Comparison of ENCODE assay signal across 10 cellular contexts in genomic region chr6:125793863-125794262, GRCh38. TPM values are rescaled to one million over a fixed set of nuclear protein-coding genes. Genes with fewer than 3 reads are reported as not detected.
A peak's percentile ranks its signal among the peaks of the same experiment; 100 is the strongest.
DNase-seq lines count a peak whose midpoint lies in the region; ATAC-seq, FAIRE-seq and TF ChIP-seq lines count a peak whose summit lies in the region.
"Had no signal": no experiment of that assay in that cellular context is flagged by ENCODE, and none has a peak within 500 bp of the region (broad histone marks: within the 10 kb centered on the region; RNA-seq: fewer than 3 reads in every experiment).

No MANE protein-coding gene starts in this region.

- ATAC-seq in activated T-cell treated with anti-CD3 and anti-CD28 coated beads, Interleukin-2, amount 50 U/mL, for 4 hours: peak; percentile 28 to 32
- no peak for ATAC-seq in SK-N-SH treated with all-trans-retinoic acid at 6 μM for 48 hours

- H3K27me3 ChIP-seq in esophagus muscularis mucosa: no peaks in the 10 kb centered on the region

- H3K4me1 Mint-ChIP-seq in activated T-cell treated with anti-CD3 and anti-CD28 coated beads, Interleukin-2, amount 50 U/mL, for 4 hours (ENCODE audit: low read depth): peaks cover 66% of the 10 kb centered on the region

- peaks cover 13 to 48% (median 30%) of the 10 kb centered on the region in 4 donors for H3K4me1 ChIP-seq in esophagus muscularis mucosa

- WGBS in esophagus muscularis mucosa: 61% methylated on average over 3 of the region's 3 CpGs

- H3K9me3 Mint-ChIP-seq in activated T-cell treated with anti-CD3 and anti-CD28 coated beads, Interleukin-2, amount 50 U/mL, for 4 hours: no peaks in the 10 kb centered on the region

- peaks cover 0 to under 1% (median 0%) of the 10 kb centered on the region in 4 donors for H3K36me3 ChIP-seq in esophagus muscularis mucosa

- H3K9me3 ChIP-seq in esophagus muscularis mucosa: no peaks in the 10 kb centered on the region

- peaks cover 10% of the 10 kb centered on the region for H3K36me3 Mint-ChIP-seq in activated T-cell treated with anti-CD3 and anti-CD28 coated beads, Interleukin-2, amount 50 U/mL, for 4 hours (ENCODE audit: insufficient read depth)

- FAIRE-seq in GM12891 (lab: Jason Lieb, UNC): no peak
- FAIRE-seq: keratinocyte had no signal

- no peak for TF ChIP-seq CTCF in esophagus muscularis mucosa (IDR thresholded peaks at IDR 0.05)

- H3K27ac ChIP-seq in esophagus muscularis mucosa (replicated peaks in 1 of 4) (peak overlapping the region in 3 of 4 donors; percentile 36 to 96 (median 37)), temporal lobe (ENCODE audit: low read depth, low read length) (peak overlapping the region; percentile 39)

- no peaks in the 10 kb centered on the region for H3K27me3 Mint-ChIP-seq in activated T-cell treated with anti-CD3 and anti-CD28 coated beads, Interleukin-2, amount 50 U/mL, for 4 hours (ENCODE audit: low read depth)

- no peak for TF ChIP-seq EP300 in esophagus muscularis mucosa (IDR thresholded peaks at IDR 0.05)

- TF ChIP-seq POLR2A in esophagus muscularis mucosa (IDR thresholded peaks at IDR 0.05; ENCODE audit: low read depth): no peak
- TF ChIP-seq POLR2A in GM12891 (IDR thresholded peaks at IDR 0.05; ENCODE audit: low read depth, low read length): no peak

- intact Hi-C loops in esophagus muscularis mucosa (cut with DNase I): no loop called here

- H3K4me3 Mint-ChIP-seq in activated T-cell treated with anti-CD3 and anti-CD28 coated beads, Interleukin-2, amount 50 U/mL, for 4 hours: peak overlapping the region; percentile 24

- DNase-seq in activated T-cell treated with anti-CD3 and anti-CD28 coated beads, Interleukin-2, amount 50 U/mL, for 4 hours: peak; percentile 13
- DNase-seq in activated T-cell treated with anti-CD3 and anti-CD28 coated beads, Interleukin-2, amount 50 U/mL, for 48 hours: no peak
- no peak for DNase-seq in esophagus muscularis mucosa (ENCODE audit: extremely low spot score)
- DNase-seq in GM12891 (ENCODE audit: insufficient read length, low spot score): no peak
- DNase-seq in effector CD8-positive, alpha-beta T cell (lab: John Stamatoyannopoulos, UW): no peak
- no peak for DNase-seq in stimulated activated naive CD4-positive, alpha-beta T cell treated with Interleukin-2 at 50 U/mL for 16 hours (lab: John Stamatoyannopoulos, UW)
- DNase-seq: NCI-H1417 treated with DMSO at 0.1 percent for 48 hours had no signal

- peak overlapping the region in 2 of 4 donors; percentile 0 to 13 for H3K4me3 ChIP-seq in esophagus muscularis mucosa

TF ChIP-seq in SK-N-SH treated with all-trans-retinoic acid at 6 μM for 48 hours, 23 proteins besides CTCF, POLR2A, EP300 and RAD21:
- TF ChIP-seq RARB (CRISPR knock-in tag; IDR thresholded peaks at IDR 0.05) (no peak), CREB5 (CRISPR knock-in tag; IDR thresholded peaks at IDR 0.05; ENCODE audit: low read depth) (0 out of 2 replicates have a peak, but pooled peaks have one; percentile 53)

TF ChIP-seq in GM12891, 5 proteins besides CTCF, POLR2A, EP300 and RAD21:
- no peak for TF ChIP-seq SPI1 (IDR thresholded peaks at IDR 0.05; ENCODE audit: low read depth, low read length)
- no peak for TF ChIP-seq TAF1 (IDR thresholded peaks at IDR 0.05; ENCODE audit: low read depth, low read length)
- no peak for TF ChIP-seq POU2F2 (IDR thresholded peaks at IDR 0.05; ENCODE audit: low read depth, low read length)
- TF ChIP-seq PAX5 (IDR thresholded peaks at IDR 0.05; ENCODE audit: insufficient read depth, low read length, severe bottlenecking): no peak
- no peak for TF ChIP-seq POLR2AphosphoS5 (IDR thresholded peaks at IDR 0.05; ENCODE audit: low read depth, low read length)

RNA-seq across cellular contexts. Expression of gene NCOA7, which starts 3.1 kb away (rescaled TPM):
- 10 to 100 TPM; 47.8 to 58.8 (median 57.8) TPM for total RNA-seq in activated T-cell treated with anti-CD3 and anti-CD28 coated beads, Interleukin-2, amount 50 U/mL, for 4 hours
- total RNA-seq in esophagus muscularis mucosa: 10 to 100 TPM; 15.4 to 29.0 (median 19.9) TPM
- total RNA-seq in temporal lobe: 29.7 TPM
- 25.1 TPM for polyA plus RNA-seq in GM12891 (2012; ENCODE audit: low read depth, missing spikeins)

RNA-seq across cellular contexts. Expression of gene HEY2, which starts 44.4 kb away (rescaled TPM):
- under 1 TPM in 1 of 3 donors, not detected in 2; 0.10 TPM for total RNA-seq in activated T-cell treated with anti-CD3 and anti-CD28 coated beads, Interleukin-2, amount 50 U/mL, for 4 hours
- total RNA-seq in esophagus muscularis mucosa: 1 to 10 TPM; 1.7 to 3.1 (median 2.3) TPM
- 0.98 TPM for total RNA-seq in temporal lobe
- 0.14 TPM for polyA plus RNA-seq in GM12891 (2012; ENCODE audit: low read depth, missing spikeins)
- polyA plus RNA-seq: keratinocyte had no signal
